ENCODE assay signal across 18 cellular contexts in genomic region chr6:117681321-117681720, GRCh38. TPM values are rescaled to one million over a fixed set of nuclear protein-coding genes. Genes with fewer than 3 reads are reported as not detected.
DNase-seq lines count a peak whose midpoint lies in the region; ATAC-seq, FAIRE-seq and TF ChIP-seq lines count a peak whose summit lies in the region.
"Had no signal": no experiment of that assay in that cellular context is flagged by ENCODE, and none has a peak within 500 bp of the region (broad histone marks: within the 10 kb centered on the region; RNA-seq: fewer than 3 reads in every experiment).

No MANE protein-coding gene starts in this region.

- H3K36me3 Mint-ChIP-seq in T-helper 17 cell (ENCODE audit: low read depth): peaks cover 2% of the 10 kb centered on the region

- H3K27ac ChIP-seq in right lobe of liver: no peak overlapping the region
- H3K27ac ChIP-seq in HepG2 (ENCODE audit: extremely low read length, insufficient read depth, low read length): no peak overlapping the region
- no peak overlapping the region for H3K27ac ChIP-seq in WERI-Rb-1
- H3K27ac ChIP-seq: HL-60, vagina had no signal

- intact Hi-C loops in right lobe of liver (cut with DNase I): no loop called here
- intact Hi-C loops in HepG2 (cut with micrococcal nuclease; ENCODE audit: unreplicated experiment): no loop called here

- peaks cover 61% of the 10 kb centered on the region for H3K4me1 Mint-ChIP-seq in T-helper 17 cell

- H3K4me3 ChIP-seq in right lobe of liver (no peak overlapping the region), HepG2 (replicated peaks in 1 of 3; ENCODE audit: insufficient read depth in 1 of 3, low read depth in 2 of 3, low read length in 3 of 3) (no peak overlapping the region), WERI-Rb-1 (ENCODE audit: low read depth, low read length) (no peak overlapping the region)
- H3K4me3 ChIP-seq: stomach, vagina had no signal

- no peak overlapping the region for H3K4me3 Mint-ChIP-seq in T-helper 17 cell
- H3K4me3 Mint-ChIP-seq: T-helper 1 cell treated with Interleukin-12 subunit alpha and Interleukin-12 subunit beta and Interleukin-4 antibody, amounts not matched to agents 30 μg/mL and 1 μg/mL, for 36 hours had no signal

- peaks cover 73% of the 10 kb centered on the region for H4K20me1 ChIP-seq in HepG2 (ENCODE audit: insufficient read depth, low read length)

- CTCF ChIA-PET in HepG2 (lab: Yijun Ruan, JAX; ENCODE audit: low intra/inter-chr PET ratio, low total read pairs): no interaction called here

- POLR2A ChIA-PET in HepG2 (lab: Yijun Ruan, JAX): no interaction called here

- 50% methylated on average over 2 of the region's 2 CpGs for WGBS in right lobe of liver (ENCODE audit: insufficient coverage, low coverage, low lambda C conversion rate, missing lambda C conversion rate)
- 100% methylated on average over 2 of the region's 2 CpGs for WGBS in HepG2 (ENCODE audit: low lambda C conversion rate)

- in situ Hi-C loops in HepG2 (cut with HindIII; ENCODE audit: extremely low pct_ligation_motif_present, low pct_unique_long_range_greater_than_20kb): no loop called here

- no peak for FAIRE-seq in HepG2 (lab: Jason Lieb, UNC)
- FAIRE-seq in frontal cortex (lab: Jason Lieb, UNC): no peak

- no peaks in the 10 kb centered on the region for H3K9me3 ChIP-seq in right lobe of liver
- no peaks in the 10 kb centered on the region for H3K9me3 ChIP-seq in HepG2 (ENCODE audit: low read length)
- H3K9me3 ChIP-seq in T-helper 17 cell (ENCODE audit: control insufficient read depth, low read length, poor library complexity, severe bottlenecking): no peaks in the 10 kb centered on the region
- H3K9me3 ChIP-seq in WERI-Rb-1 (ENCODE audit: severe bottlenecking): no peaks in the 10 kb centered on the region
- H3K9me3 ChIP-seq: stomach, vagina had no signal

- H3K4me1 ChIP-seq in right lobe of liver (peaks cover 0 to 33% (median 5%) of the 10 kb centered on the region in 4 donors), HepG2 (ENCODE audit: insufficient read depth, low read length) (peaks cover 61% of the 10 kb centered on the region)

- peak overlapping the region; percentile 2 for H3K27ac Mint-ChIP-seq in T-helper 17 cell

- no peak overlapping the region for H3K4me2 ChIP-seq in HepG2 (ENCODE audit: low read depth, low read length)

- H3K27me3 ChIP-seq in right lobe of liver (no peaks in the 10 kb centered on the region), HepG2 (ENCODE audit: control insufficient read depth in 1 of 2, insufficient read depth in 2 of 2, low read length in 2 of 2) (no peaks in the 10 kb centered on the region), WERI-Rb-1 (ENCODE audit: insufficient read depth, low read depth, severe bottlenecking) (no peaks in the 10 kb centered on the region)
- H3K27me3 ChIP-seq: stomach, vagina had no signal

- peaks cover 98% of the 10 kb centered on the region for H3K79me2 ChIP-seq in HepG2 (ENCODE audit: insufficient read depth, low read length)

- DNase-seq in right lobe of liver: no peak
- DNase-seq in HepG2 (ENCODE audit: low spot score): no peak
- no peak for DNase-seq in T-helper 17 cell
- DNase-seq in fibroblast of gingiva (ENCODE audit: low read depth): peak; percentile 4
- no peak for DNase-seq in middle frontal gyrus (ENCODE audit: extremely low spot score, low spot score)
- no peak for DNase-seq in WERI-Rb-1
- DNase-seq in frontal cortex (ENCODE audit: low spot score in 2 of 2): no peak
- DNase-seq: activated gamma-delta T cell treated with Interleukin-2 at 50 U/mL for 16 hours; GDM1; MV-4-11; NCI-H2029 treated with DMSO at 0.1 percent for 48 hours; NCI-H510A; SIG-M5; stimulated activated CD4-positive, alpha-beta T cell treated with anti-CD3 and anti-CD28 coated beads, Interleukin-1b, Interleukin-23, amount 100 ng/mL, for 48 hours; stomach had no signal

- TF ChIP-seq RAD21 in HepG2 (CRISPR knock-in tag; IDR thresholded peaks at IDR 0.05): no peak

- no peaks in the 10 kb centered on the region for H3K27me3 Mint-ChIP-seq in T-helper 17 cell

- ATAC-seq in right lobe of liver (peak in 3 of 4 donors; percentile 17 to 43 (median 27)), HepG2 (no peak), T-helper 17 cell (no peak)

- TF ChIP-seq EP300 in HepG2 (IDR thresholded peaks at IDR 0.05; ENCODE audit: low read depth in 2 of 2, low read length in 2 of 2) (no peak), HepG2 (CRISPR knock-in tag; IDR thresholded peaks at IDR 0.05; ENCODE audit: borderline replicate concordance) (no peak)

- BruUV-seq in HepG2 (replicated peaks; lab: Mats Ljungman, UMichigan): no TSS peak

- no peak overlapping the region for H2AFZ ChIP-seq in HepG2 (ENCODE audit: low read length)

- TF ChIP-seq POLR2A in right lobe of liver (IDR thresholded peaks at IDR 0.05) (no peak), HepG2 (IDR thresholded peaks at IDR 0.05; ENCODE audit: insufficient read depth in 1 of 2, low read depth in 2 of 2, low read length in 2 of 2) (no peak)

- no peaks in the 10 kb centered on the region for H3K36me3 ChIP-seq in right lobe of liver
- H3K36me3 ChIP-seq in HepG2 (replicated peaks in 1 of 2; ENCODE audit: control insufficient read depth in 1 of 2, insufficient read depth in 2 of 2, low read length in 2 of 2): peaks cover 0 to 29% of the 10 kb centered on the region in 2 experiments; a peak in 2 of 5 replicates
- H3K36me3 ChIP-seq in WERI-Rb-1: peaks cover 25% of the 10 kb centered on the region
- H3K36me3 ChIP-seq: vagina had no signal

- TF ChIP-seq CTCF in right lobe of liver (IDR thresholded peaks at IDR 0.05) (no peak), HepG2 (CRISPR knock-in tag; IDR thresholded peaks at IDR 0.05) (no peak), WERI-Rb-1 (IDR thresholded peaks at IDR 0.05; ENCODE audit: low read depth, low read length) (no peak)

- H3K9ac ChIP-seq in HepG2 (ENCODE audit: insufficient read depth, low read depth, low read length): no peak overlapping the region

TF ChIP-seq in HepG2, 621 proteins besides CTCF, POLR2A, EP300 and RAD21:
- TF ChIP-seq THYN1 (CRISPR knock-in tag; IDR thresholded peaks at IDR 0.05; ENCODE audit: borderline replicate concordance, low read depth) (no peak), TBX2 (CRISPR knock-in tag; IDR thresholded peaks at IDR 0.05; ENCODE audit: borderline replicate concordance) (no peak), ZNF569 (CRISPR knock-in tag; IDR thresholded peaks at IDR 0.05; ENCODE audit: borderline replicate concordance) (no peak), ZNF138 (CRISPR knock-in tag; IDR thresholded peaks at IDR 0.05; ENCODE audit: low read depth) (no peak)

RNA-seq across cellular contexts. Expression of gene NUS1, which starts 6.1 kb away (rescaled TPM):
- total RNA-seq in right lobe of liver (10 to 100 TPM; 19.6 to 23.4 (median 21.0) TPM), HepG2 (2016; rRNA removed; fragmentation: Illumina TruSeq; extraction: Trizol) (18.3 and 36.5 TPM in 2 replicates), T-helper 17 cell (10 to 100 TPM; 21.9 to 26.0 TPM), frontal cortex (34.6 TPM)
- total RNA-seq in HepG2 (2016; cell fraction: cytosol; rRNA removed; fragmentation: Illumina TruSeq; extraction: Trizol; ENCODE audit: low read depth): 8.8 and 10.0 TPM in 2 replicates
- total RNA-seq in HepG2 (2016; cell fraction: insoluble cytoplasmic fraction; rRNA removed; fragmentation: Illumina TruSeq; extraction: Trizol): 18.8 and 32.1 TPM in 2 replicates
- total RNA-seq in HepG2 (2016; cell fraction: membrane; rRNA removed; fragmentation: Illumina TruSeq; extraction: Trizol): 46.7 and 53.4 TPM in 2 replicates
- 37.4 and 40.0 TPM in 2 replicates for total RNA-seq in HepG2 (2016; cell fraction: nucleus; rRNA removed; fragmentation: Illumina TruSeq; extraction: Trizol)
- polyA plus RNA-seq in HepG2 (2011; rRNA removed): 15.9 and 18.6 TPM in 2 replicates
- polyA plus RNA-seq in HepG2 (2011; cell fraction: cytosol; rRNA removed): 8.4 and 14.4 TPM in 2 replicates
- 7.8 and 9.5 TPM in 2 replicates for polyA plus RNA-seq in HepG2 (2011; cell fraction: nucleus; rRNA removed)
- polyA plus RNA-seq in HepG2 (2012): 47.6 and 54.1 TPM in 2 replicates
- 28.3 and 29.4 TPM in 2 replicates for polyA plus RNA-seq in HepG2 (2016; cell fraction: cytosol; fragmentation: Illumina TruSeq; extraction: Trizol; ENCODE audit: low read depth)
- 75.5 and 76.3 TPM in 2 replicates for polyA plus RNA-seq in HepG2 (2016; cell fraction: insoluble cytoplasmic fraction; fragmentation: Illumina TruSeq; extraction: Trizol; ENCODE audit: low read depth)
- polyA plus RNA-seq in HepG2 (2016; cell fraction: membrane; fragmentation: Illumina TruSeq; extraction: Trizol; ENCODE audit: low read depth): 80.6 and 86.7 TPM in 2 replicates
- 69.7 and 74.9 TPM in 2 replicates for polyA plus RNA-seq in HepG2 (2016; cell fraction: nucleus; fragmentation: Illumina TruSeq; extraction: Trizol; ENCODE audit: insufficient read depth, low read depth)
- polyA minus RNA-seq in HepG2 (2011; rRNA and poly(A)+ RNA removed; ENCODE audit: low replicate concordance): 6.5 and 11.8 TPM in 2 replicates
- 20.8 and 21.8 TPM in 2 replicates for polyA minus RNA-seq in HepG2 (2011; cell fraction: cytosol; rRNA and poly(A)+ RNA removed)
- 31.2 and 37.9 TPM in 2 replicates for polyA minus RNA-seq in HepG2 (2011; cell fraction: nucleus; rRNA and poly(A)+ RNA removed)

Comparison
In these comparisons a context has a peak if more than half of its experiments do, and no peak if none do; other contexts are left out.
1. ATAC-seq: peak in right lobe of liver (3 of 4); none in HepG2 (single experiment) and T-helper 17 cell (single experiment).